Comparison of ENCODE assay signal across 22 cellular contexts in the genomic region with DNA sequence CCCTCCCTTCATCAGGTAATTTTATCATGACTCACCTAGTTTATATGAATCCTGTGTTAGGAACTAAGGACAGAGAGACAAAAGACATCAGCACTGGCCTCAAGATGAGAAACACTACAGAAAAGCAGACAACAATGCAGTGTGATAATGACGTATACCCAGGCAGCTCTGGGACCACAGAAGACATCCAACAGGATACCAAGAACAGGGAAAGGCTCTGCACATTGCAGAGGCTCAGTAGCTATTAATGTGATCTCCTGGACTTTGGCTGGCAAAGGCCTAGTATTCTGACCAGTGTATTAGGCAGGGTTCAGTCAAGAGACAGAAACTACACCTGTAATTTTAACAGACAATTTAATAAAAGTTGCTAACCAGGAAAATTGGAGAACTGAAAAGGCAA. TPM values are rescaled to one million over a fixed set of nuclear protein-coding genes. Genes with fewer than 3 reads are reported as not detected.
A peak's percentile ranks its signal among the peaks of the same experiment; 100 is the strongest.
DNase-seq lines count a peak whose midpoint lies in the region; ATAC-seq and TF ChIP-seq lines count a peak whose summit lies in the region.
"Had no signal": no experiment of that assay in that cellular context is flagged by ENCODE, and none has a peak within 500 bp of the region (broad histone marks: within the 10 kb centered on the region; RNA-seq: fewer than 3 reads in every experiment).

No MANE protein-coding gene starts in this region.

- H3K9me3 ChIP-seq in neuronal stem cell (replicated peaks in 1 of 2; ENCODE audit: control insufficient read depth in 2 of 2, insufficient read depth in 1 of 2, low read depth in 1 of 2, low read length in 2 of 2): peaks cover 0 to 6% of the 10 kb centered on the region in 2 donors
- H3K9me3 ChIP-seq: psoas muscle, thyroid gland had no signal

- TF ChIP-seq CTCF in WTC11 (IDR thresholded peaks at IDR 0.05) (no peak), glutamatergic neuron (IDR thresholded peaks at IDR 0.05; ENCODE audit: partially characterized antibody, unreplicated experiment) (no peak)

- no peak overlapping the region for H4K91ac ChIP-seq in neuronal stem cell (ENCODE audit: low read depth, low read length, poor library complexity)

- H3K27me3 Mint-ChIP-seq in activated CD4-positive, alpha-beta T cell treated with anti-CD3 and anti-CD28 coated beads, Interleukin-2, amount 10 ng/mL, durations not matched to agents 24 days and 14 days: no peaks in the 10 kb centered on the region
- H3K27me3 Mint-ChIP-seq in WTC11 (ENCODE audit: low read depth) (no peaks in the 10 kb centered on the region), glutamatergic neuron (ENCODE audit: unreplicated experiment) (no peaks in the 10 kb centered on the region)
- H3K27me3 Mint-ChIP-seq: activated naive CD4-positive, alpha-beta T cell treated with anti-CD3 and anti-CD28 coated beads, Interleukin-2, amount 10 ng/mL, durations not matched to agents 7 days and 5 days had no signal

- no peak overlapping the region for H3K23ac ChIP-seq in neuronal stem cell (ENCODE audit: low read depth, low read length, poor library complexity)

- H3K14ac ChIP-seq in neuronal stem cell (ENCODE audit: low read length): no peak overlapping the region

- POLR2A ChIA-PET in WTC11 (lab: Charles Lee): no interaction called here

- no peak overlapping the region for H3K18ac ChIP-seq in neuronal stem cell (ENCODE audit: low read length)

- H2BK120ac ChIP-seq in neuronal stem cell (ENCODE audit: low read depth, low read length): no peak overlapping the region

- H3K4me1 Mint-ChIP-seq in activated CD4-positive, alpha-beta T cell treated with anti-CD3 and anti-CD28 coated beads, Interleukin-2, amount 10 ng/mL, durations not matched to agents 24 days and 14 days: peaks cover 28% of the 10 kb centered on the region
- H3K4me1 Mint-ChIP-seq in WTC11: peaks cover 26% of the 10 kb centered on the region
- H3K4me1 Mint-ChIP-seq in glutamatergic neuron (ENCODE audit: low read depth, unreplicated experiment): peaks cover 5% of the 10 kb centered on the region

- no peaks in the 10 kb centered on the region for H3K36me3 ChIP-seq in neuronal stem cell (replicated peaks in 1 of 2; ENCODE audit: control insufficient read depth in 2 of 2, insufficient read depth in 2 of 2, low read length in 2 of 2)
- H3K36me3 ChIP-seq: brain microvascular endothelial cell, thyroid gland had no signal

- H2BK12ac ChIP-seq in neuronal stem cell (ENCODE audit: low read length): no peak overlapping the region

- ATAC-seq in WTC11 (no peak), left ventricle myocardium superior (peak; percentile 35)
- ATAC-seq: HCT116, psoas muscle, SK-N-SH treated with all-trans-retinoic acid at 6 μM for 48 hours had no signal

- no peak overlapping the region for H2BK15ac ChIP-seq in neuronal stem cell (ENCODE audit: low read length)

- no peak overlapping the region for H2BK5ac ChIP-seq in neuronal stem cell (ENCODE audit: low read length)

- no peaks in the 10 kb centered on the region for H3K27me3 ChIP-seq in neuronal stem cell (ENCODE audit: control insufficient read depth in 3 of 3, insufficient read depth in 3 of 3, low read depth in 1 of 3, low read length in 3 of 3)
- H3K27me3 ChIP-seq: brain microvascular endothelial cell, dorsolateral prefrontal cortex, thyroid gland had no signal

- DNase-seq in activated CD4-positive, alpha-beta T cell treated with anti-CD3 and anti-CD28 coated beads, Interleukin-2, amount 10 ng/mL, durations not matched to agents 24 days and 14 days: no peak
- no peak for DNase-seq in activated CD4-positive, alpha-beta T cell treated with anti-CD3 and anti-CD28 coated beads, Interleukin-2, amount 50 U/mL, for 48 hours
- DNase-seq in WTC11 (ENCODE audit: low spot score) (no peak), left ventricle myocardium superior (no peak), neuronal stem cell (ENCODE audit: low spot score) (no peak), amygdala (lab: John Stamatoyannopoulos, UW) (no peak), DMS79 treated with DMSO at 0.1 percent for 48 hours (lab: John Stamatoyannopoulos, UW) (no peak), glutamatergic neuron (no peak)
- DNase-seq: activated CD4-positive, alpha-beta T cell treated with anti-CD3 and anti-CD28 coated beads for 4 hours; activated naive CD4-positive, alpha-beta T cell treated with anti-CD3 and anti-CD28 coated beads, Interleukin-2, amount 10 ng/mL, durations not matched to agents 7 days and 5 days; brain microvascular endothelial cell; dorsolateral prefrontal cortex; hippocampal formation; left cardiac atrium; NCI-H1092; psoas muscle; thyroid gland had no signal

- H3K9ac ChIP-seq in neuronal stem cell (ENCODE audit: low read depth, low read length, poor library complexity): no peak overlapping the region
- H3K9ac ChIP-seq: KMS-11 had no signal

- H2AFZ ChIP-seq in neuronal stem cell (ENCODE audit: low read length): peak overlapping the region; percentile 3

- no peak overlapping the region for H2AK5ac ChIP-seq in neuronal stem cell (ENCODE audit: low read depth, low read length)

- H3K27ac Mint-ChIP-seq in activated CD4-positive, alpha-beta T cell treated with anti-CD3 and anti-CD28 coated beads, Interleukin-2, amount 10 ng/mL, durations not matched to agents 24 days and 14 days: peak overlapping the region; percentile 2
- peak overlapping the region; percentile 73 for H3K27ac Mint-ChIP-seq in WTC11
- H3K27ac Mint-ChIP-seq in glutamatergic neuron (ENCODE audit: unreplicated experiment): no peak overlapping the region
- H3K27ac Mint-ChIP-seq: activated naive CD4-positive, alpha-beta T cell treated with anti-CD3 and anti-CD28 coated beads, Interleukin-2, amount 10 ng/mL, durations not matched to agents 7 days and 5 days had no signal

- no peak overlapping the region for H3K4me3 Mint-ChIP-seq in activated CD4-positive, alpha-beta T cell treated with anti-CD3 and anti-CD28 coated beads, Interleukin-2, amount 10 ng/mL, durations not matched to agents 24 days and 14 days
- H3K4me3 Mint-ChIP-seq in WTC11 (no peak overlapping the region), glutamatergic neuron (ENCODE audit: unreplicated experiment) (no peak overlapping the region)
- H3K4me3 Mint-ChIP-seq: activated naive CD4-positive, alpha-beta T cell treated with anti-CD3 and anti-CD28 coated beads, Interleukin-2, amount 10 ng/mL, durations not matched to agents 7 days and 5 days had no signal

- H3K4me1 ChIP-seq in neuronal stem cell (ENCODE audit: control insufficient read depth in 2 of 2, insufficient read depth in 1 of 2, low read depth in 1 of 2, low read length in 2 of 2): peaks cover 4 to 6% of the 10 kb centered on the region in 2 donors

- peaks cover 3% of the 10 kb centered on the region for H3K36me3 Mint-ChIP-seq in activated CD4-positive, alpha-beta T cell treated with anti-CD3 and anti-CD28 coated beads, Interleukin-2, amount 10 ng/mL, durations not matched to agents 24 days and 14 days (ENCODE audit: low read depth)
- H3K36me3 Mint-ChIP-seq in WTC11 (no peaks in the 10 kb centered on the region), glutamatergic neuron (ENCODE audit: unreplicated experiment) (no peaks in the 10 kb centered on the region)

- no peak overlapping the region for H4K8ac ChIP-seq in neuronal stem cell (ENCODE audit: low read depth, low read length)

- no peaks in the 10 kb centered on the region for H3K9me3 Mint-ChIP-seq in activated CD4-positive, alpha-beta T cell treated with anti-CD3 and anti-CD28 coated beads, Interleukin-2, amount 10 ng/mL, durations not matched to agents 24 days and 14 days
- H3K9me3 Mint-ChIP-seq in WTC11: 0 out of 2 replicates have a peak, but pooled peaks cover 7% of the 10 kb centered on the region
- no peaks in the 10 kb centered on the region for H3K9me3 Mint-ChIP-seq in glutamatergic neuron (ENCODE audit: unreplicated experiment)
- H3K9me3 Mint-ChIP-seq: activated naive CD4-positive, alpha-beta T cell treated with anti-CD3 and anti-CD28 coated beads, Interleukin-2, amount 10 ng/mL, durations not matched to agents 7 days and 5 days had no signal

- CTCF ChIA-PET in WTC11 (lab: Charles Lee): no interaction called here

- no CpG with 5 or more reads among the region's 1 CpG for WGBS in neuronal stem cell (ENCODE audit: extremely low coverage in 2 of 2, insufficient read length in 2 of 2, insufficient replicate concordance in 1 of 2), 2 donors

- intact Hi-C loops in activated CD4-positive, alpha-beta T cell treated with anti-CD3 and anti-CD28 coated beads, Interleukin-2, amount 10 ng/mL, durations not matched to agents 24 days and 14 days (cut with micrococcal nuclease): loop anchor here (2.0 kb wide), 1 partner anchor 14 kb away; no protein-coding TSS in a partner anchor
- intact Hi-C loops in left ventricle myocardium superior (cut with micrococcal nuclease): no loop called here

- no peak overlapping the region for H3K4me2 ChIP-seq in neuronal stem cell (ENCODE audit: insufficient read depth, low read length, poor library complexity, severe bottlenecking)
- H3K4me2 ChIP-seq: KMS-11 had no signal

- no peak overlapping the region for H3K27ac ChIP-seq in neuronal stem cell (replicated peaks; ENCODE audit: low read length)
- H3K27ac ChIP-seq: 22Rv1, brain microvascular endothelial cell, C4-2B, KMS-11, psoas muscle, thyroid gland had no signal

- H3K4ac ChIP-seq in neuronal stem cell (ENCODE audit: low read length): no peak overlapping the region

- no peaks in the 10 kb centered on the region for H3K79me1 ChIP-seq in neuronal stem cell (ENCODE audit: low read depth, low read length)

- H3K4me3 ChIP-seq in neuronal stem cell (ENCODE audit: low read length in 2 of 2): no peak overlapping the region
- H3K4me3 ChIP-seq: dorsolateral prefrontal cortex, psoas muscle, thyroid gland had no signal

TF ChIP-seq in WTC11, 78 proteins besides CTCF, POLR2A, EP300 and RAD21 (continues in another document):
- TF ChIP-seq ELF4 (CRISPR knock-in tag; IDR thresholded peaks at IDR 0.05; ENCODE audit: low read depth): no peak

RNA-seq across cellular contexts. Expression of a gene that starts 39.7 kb away (rescaled TPM):
- total RNA-seq in activated CD4-positive, alpha-beta T cell treated with anti-CD3 and anti-CD28 coated beads, Interleukin-2, amount 10 ng/mL, durations not matched to agents 24 days and 14 days: 28.0 and 30.5 TPM in 2 replicates
- total RNA-seq in WTC11 (2021) (18.7 to 20.0 TPM (median 19.4 TPM) in 3 replicates), left ventricle myocardium superior (16.6 TPM), glutamatergic neuron (ENCODE audit: unreplicated experiment) (46.7 TPM)
- 18.0 TPM for polyA plus RNA-seq in neuronal stem cell (2013, experiment 1 of 2)
- 17.8 TPM for polyA plus RNA-seq in neuronal stem cell (2013, experiment 2 of 2)
